Comparison of ENCODE assay signal across 2 cellular contexts in genomic region chr1:85374160-85374559, GRCh38.
TF ChIP-seq lines count a peak whose summit lies in the region.

No MANE protein-coding gene starts in this region.

TF ChIP-seq in IMR-90, 13 proteins besides CTCF, POLR2A, EP300 and RAD21 (continued from another document):
- TF ChIP-seq ELK1 (IDR thresholded peaks at IDR 0.05; ENCODE audit: borderline replicate concordance, low read depth, low read length) (no peak), BHLHE40 (IDR thresholded peaks at IDR 0.05; ENCODE audit: low read depth, low read length) (peak; percentile 71), FOS (IDR thresholded peaks at IDR 0.05; ENCODE audit: low read depth, low read length) (peak; percentile 85), RFX5 (IDR thresholded peaks at IDR 0.05; ENCODE audit: low read depth, low read length) (no peak), SMC3 (IDR thresholded peaks at IDR 0.05; ENCODE audit: low read depth, low read length) (no peak), MXI1 (IDR thresholded peaks at IDR 0.05; ENCODE audit: borderline replicate concordance, low read depth, low read length) (no peak), RCOR1 (IDR thresholded peaks at IDR 0.05; ENCODE audit: insufficient replicate concordance, low read length) (peak; percentile 82), MAFK (IDR thresholded peaks at IDR 0.05; ENCODE audit: low read depth, low read length) (no peak), CEBPB (IDR thresholded peaks at IDR 0.05; ENCODE audit: low read depth, low read length) (peak; percentile 53; the same call in 1 of the 2 replicates), NFE2L2 (IDR thresholded peaks at IDR 0.05; ENCODE audit: low read depth, low read length) (no peak), CHD1 (IDR thresholded peaks at IDR 0.05; ENCODE audit: low read depth, low read length) (no peak)
TF ChIP-seq in IMR-90: peak in this region for 4.

TF ChIP-seq in HepG2, 621 proteins besides CTCF, POLR2A, EP300 and RAD21 (continued from another document):
- TF ChIP-seq ARID5B (CRISPR knock-in tag; IDR thresholded peaks at IDR 0.05) (0 out of 2 replicates have a peak, but pooled peaks have one; percentile 47), GATAD2A (CRISPR knock-in tag; IDR thresholded peaks at IDR 0.05) (0 out of 2 replicates have a peak, but pooled peaks have one; percentile 22), ZNF737 (CRISPR knock-in tag; IDR thresholded peaks at IDR 0.05; ENCODE audit: borderline replicate concordance) (no peak), FOXP1 (IDR thresholded peaks at IDR 0.05) (no peak), FOXP1 (CRISPR knock-in tag; IDR thresholded peaks at IDR 0.05) (0 out of 2 replicates have a peak, but pooled peaks have one; percentile 22), FOSL2 (CRISPR knock-in tag; IDR thresholded peaks at IDR 0.05) (peak; percentile 66), FOXA1 (IDR thresholded peaks at IDR 0.05) (no peak), FOXA1 (CRISPR knock-in tag; IDR thresholded peaks at IDR 0.05) (peak; percentile 55; the same call in 1 of the 2 replicates)
TF ChIP-seq in HepG2: peak in this region for 9.
